8 cellular contexts compared by ENCODE assay signal in genomic region chr3:58332575-58333179, GRCh38. TPM values are rescaled to one million over a fixed set of nuclear protein-coding genes. Genes with fewer than 3 reads are reported as not detected.
A peak's percentile ranks its signal among the peaks of the same experiment; 100 is the strongest.
DNase-seq lines count a peak whose midpoint lies in the region; ATAC-seq, FAIRE-seq and TF ChIP-seq lines count a peak whose summit lies in the region.

Gene PXK, plus strand, starts transcription at chr3:58332892. Its CDS starts 97 bp downstream, at chr3:58332989.

- TF ChIP-seq POLR2A in ovary (IDR thresholded peaks at IDR 0.05), result peak; percentile 49

- peak in 2 of 3 donors; percentile 6 to 42 for TF ChIP-seq CTCF in ovary (IDR thresholded peaks at IDR 0.05)
- TF ChIP-seq CTCF in thoracic aorta (IDR thresholded peaks at IDR 0.05), result no peak

- peaks cover 6% of the 10 kb centered on the region for H3K4me1 ChIP-seq in ovary (ENCODE audit: insufficient read depth)
- peaks cover 18 to 27% of the 10 kb centered on the region in 2 donors for H3K4me1 ChIP-seq in thoracic aorta (ENCODE audit: control insufficient read depth in 1 of 2, low read depth in 2 of 2)

- no peak for TF ChIP-seq EP300 in ovary (IDR thresholded peaks at IDR 0.05)

- ATAC-seq in GM21360 (IDR thresholded peaks at IDR 0.05; ENCODE audit: unreplicated experiment) (peak; percentile 83), thoracic aorta (ENCODE audit: insufficient number of reproducible peaks, low FRiP score, low read depth) (peak; percentile 72)

- H3K9me3 ChIP-seq in ovary (no peaks in the 10 kb centered on the region), thoracic aorta (no peaks in the 10 kb centered on the region)

- intact Hi-C loops in head of caudate nucleus (cut with DNase I) (loop anchor here (5.0 kb wide), 4 partner anchors 55 to 160 kb away; partner anchors contain the start of genes KCTD6 and PDHB), ovary (cut with DNase I) (loop anchor here (2.0 to 10.0 kb wide), 5 partner anchors 82 to 162 kb away; partner anchors contain the start of gene KCTD6 (in 2 of the 4))

- H3K36me3 ChIP-seq in ovary (no peaks in the 10 kb centered on the region), thoracic aorta (no peaks in the 10 kb centered on the region)

- no peaks in the 10 kb centered on the region for H3K27me3 ChIP-seq in ovary
- H3K27me3 ChIP-seq in thoracic aorta (replicated peaks; ENCODE audit: insufficient read depth), result no peaks in the 10 kb centered on the region

- H3K27ac ChIP-seq in ovary (peak within 1 kb of the TSS in 1 of 2 donors; percentile 51), thoracic aorta (peak within 1 kb of the TSS; percentile 36 to 41)

- FAIRE-seq in HTR-8/SVneo (lab: Jason Lieb, UNC), result peak; percentile 71

- 1% methylated on average over 42 to 76 of the region's 76 CpGs for WGBS in ovary, 3 donors

- DNase-seq in DMS53 (lab: John Stamatoyannopoulos, UW) (peak; percentile 62), HTR-8/SVneo (ENCODE audit: insufficient read length, low spot score) (peak; percentile 57), T follicular helper cell (ENCODE audit: low read depth) (peak; percentile 66), head of caudate nucleus (peak; percentile 67 to 96 (median 92)), ovary (peak; percentile 76 to 85 (median 81)), thoracic aorta (ENCODE audit: low spot score) (no peak)
- peak; percentile 60 for DNase-seq in activated naive CD8-positive, alpha-beta T cell treated with anti-CD3 and anti-CD28 coated beads, Interleukin-2, amount 50 U/mL, for 16 hours (ENCODE audit: low read depth, low spot score)

- peak within 1 kb of the TSS; percentile 64 for H3K4me3 ChIP-seq in ovary
- peak within 1 kb of the TSS; percentile 71 for H3K4me3 ChIP-seq in thoracic aorta

RNA-seq across cellular contexts. Expression of gene PXK, which starts in this region (rescaled TPM):
- total RNA-seq in ovary, result 10 to 100 TPM; 21.6 to 36.6 (median 25.9) TPM
- polyA plus RNA-seq in ovary, result 10 to 100 TPM; 17.2 to 42.0 TPM
- 10 to 100 TPM; 22.1 to 34.2 TPM for total RNA-seq in thoracic aorta
